In genomic region chr5:75363726-75364495, GRCh38 we compare ENCODE assay signal across 11 cellular contexts. TPM values are rescaled to one million over a fixed set of nuclear protein-coding genes. Genes with fewer than 3 reads are reported as not detected.
DNase-seq lines count a peak whose midpoint lies in the region; TF ChIP-seq lines count a peak whose summit lies in the region.
"Had no signal": no experiment of that assay in that cellular context is flagged by ENCODE, and none has a peak within 500 bp of the region (broad histone marks: within the 10 kb centered on the region; RNA-seq: fewer than 3 reads in every experiment).

No MANE protein-coding gene starts in this region.

- peaks cover 33% of the 10 kb centered on the region for H3K36me3 Mint-ChIP-seq in nephron progenitor cell (ENCODE audit: low read depth)

- H3K9me3 ChIP-seq in colonic mucosa, result no peaks in the 10 kb centered on the region

- peaks cover 9% of the 10 kb centered on the region for H3K36me3 ChIP-seq in colonic mucosa

- no peak overlapping the region for H3K9ac ChIP-seq in colonic mucosa (ENCODE audit: low read depth in 2 of 2, low read length in 2 of 2)

- H3K4me1 Mint-ChIP-seq in nephron progenitor cell, result peaks cover 7% of the 10 kb centered on the region

- no peaks in the 10 kb centered on the region for H3K9me3 Mint-ChIP-seq in nephron progenitor cell

- no peak overlapping the region for H3K27ac ChIP-seq in colonic mucosa
- H3K27ac ChIP-seq: dorsolateral prefrontal cortex had no signal

- peak; percentile 83 for DNase-seq in DMS 273 (lab: John Stamatoyannopoulos, UW; ENCODE audit: unreplicated experiment)
- peak; percentile 77 for DNase-seq in NCI-H2029 (lab: John Stamatoyannopoulos, UW)
- DNase-seq in colonic mucosa, result peak; percentile 59
- no peak for DNase-seq in nephron progenitor cell
- DNase-seq in SHP77 treated with DMSO at 0.1 percent for 48 hours (lab: John Stamatoyannopoulos, UW), result no peak
- no peak for DNase-seq in NOMO-1 treated with DMSO at 0.1 percent for 48 hours (lab: John Stamatoyannopoulos, UW; ENCODE audit: unreplicated experiment)
- DNase-seq in GM19240 (ENCODE audit: insufficient read length, low spot score), result no peak
- DNase-seq in GM20000 (ENCODE audit: low spot score), result no peak
- DNase-seq: activated CD4-positive, CD25-positive, alpha-beta regulatory T cell; stimulated activated CD4-positive, alpha-beta T cell treated with anti-CD3 and anti-CD28 coated beads, Interleukin-4, amount 100 ng/mL, for 24 hours had no signal

- no peaks in the 10 kb centered on the region for H3K27me3 ChIP-seq in colonic mucosa
- H3K27me3 ChIP-seq: dorsolateral prefrontal cortex had no signal

- TF ChIP-seq CTCF in colonic mucosa (IDR thresholded peaks at IDR 0.05) (no peak), nephron progenitor cell (IDR thresholded peaks at IDR 0.05) (no peak), GM20000 (IDR thresholded peaks at IDR 0.05; ENCODE audit: extremely low read depth, missing control alignments) (no peak)

- intact Hi-C loops in colonic mucosa (cut with DNase I), result no loop called here

- no peaks in the 10 kb centered on the region for H3K4me1 ChIP-seq in colonic mucosa

- H3K4me3 Mint-ChIP-seq in nephron progenitor cell, result no peak overlapping the region

- H3K27me3 Mint-ChIP-seq in nephron progenitor cell (ENCODE audit: low read depth, poor library complexity), result peaks cover 3% of the 10 kb centered on the region

- H3K4me3 ChIP-seq in colonic mucosa, result no peak overlapping the region
- H3K4me3 ChIP-seq: dorsolateral prefrontal cortex had no signal

- peak overlapping the region; percentile 98 for H3K27ac Mint-ChIP-seq in nephron progenitor cell

RNA-seq across cellular contexts. Expression of gene HMGCR, which starts 26.9 kb away (rescaled TPM):
- 100 to 1,000 TPM; 118 to 319 TPM for total RNA-seq in colonic mucosa

Comparison
In these comparisons a context has a peak if more than half of its experiments do, and no peak if none do; other contexts are left out.
1. DNase-seq: peak in DMS 273 (single experiment), NCI-H2029 (single experiment) and colonic mucosa (single experiment); none in nephron progenitor cell (single experiment), SHP77 treated with DMSO at 0.1 percent for 48 hours (single experiment), NOMO-1 treated with DMSO at 0.1 percent for 48 hours (single experiment), GM19240 (single experiment) and GM20000 (single experiment).